ENCODE assay signal across 19 cellular contexts in genomic region chr7:1223196-1224092, GRCh38. TPM values are rescaled to one million over a fixed set of nuclear protein-coding genes. Genes with fewer than 3 reads are reported as not detected.
DNase-seq lines count a peak whose midpoint lies in the region; ATAC-seq and TF ChIP-seq lines count a peak whose summit lies in the region.
"Had no signal": no experiment of that assay in that cellular context is flagged by ENCODE, and none has a peak within 500 bp of the region (broad histone marks: within the 10 kb centered on the region; RNA-seq: fewer than 3 reads in every experiment).

No MANE protein-coding gene starts in this region.

- TF ChIP-seq RAD21 in Ishikawa (IDR thresholded peaks at IDR 0.05; ENCODE audit: low read depth), result peak; percentile 51

- H3K4me3 Mint-ChIP-seq in neural progenitor cell, result no peak overlapping the region
- H3K4me3 Mint-ChIP-seq: central memory CD8-positive, alpha-beta T cell had no signal

- H3K9me3 ChIP-seq in neural progenitor cell (ENCODE audit: low read depth), result no peaks in the 10 kb centered on the region
- H3K9me3 ChIP-seq: testis had no signal

- no peak overlapping the region for H3K27ac Mint-ChIP-seq in neural progenitor cell
- H3K27ac Mint-ChIP-seq: nephron had no signal

- peaks cover 100% of the 10 kb centered on the region for H3K27me3 ChIP-seq in neural progenitor cell
- H3K27me3 ChIP-seq: testis had no signal

- peak overlapping the region; percentile 27 for H2AFZ ChIP-seq in neural progenitor cell (replicated peaks)

- H3K9ac ChIP-seq in neural progenitor cell, result no peak overlapping the region

- no peak for TF ChIP-seq EP300 in Ishikawa (IDR thresholded peaks at IDR 0.05; ENCODE audit: borderline replicate concordance)

- peaks cover 61% of the 10 kb centered on the region for H3F3A ChIP-seq in neural progenitor cell (ENCODE audit: low read depth)

- peak overlapping the region; percentile 31 for H3K4me3 ChIP-seq in neural progenitor cell
- H3K4me3 ChIP-seq: skin epidermis, testis had no signal

- peaks cover 53% of the 10 kb centered on the region for H3K27me3 Mint-ChIP-seq in neural progenitor cell (ENCODE audit: insufficient read depth, low read depth)

- H3K27ac ChIP-seq in neural progenitor cell, result no peak overlapping the region
- H3K27ac ChIP-seq: 22Rv1, skin epidermis, testis had no signal

- H3K4me2 ChIP-seq in neural progenitor cell, result peak overlapping the region; percentile 67

- peak; percentile 50 for TF ChIP-seq CTCF in neural progenitor cell (IDR thresholded peaks at IDR 0.05)

- ATAC-seq in HG03139 (IDR thresholded peaks at IDR 0.05; ENCODE audit: unreplicated experiment), result no peak
- ATAC-seq in HG03039 (IDR thresholded peaks at IDR 0.05; ENCODE audit: unreplicated experiment), result no peak

- H3K79me2 ChIP-seq in neural progenitor cell (ENCODE audit: low read depth), result no peaks in the 10 kb centered on the region

- peak; percentile 48 for DNase-seq in DMS53 (lab: John Stamatoyannopoulos, UW)
- DNase-seq in DMS53 treated with DMSO at 0.1 percent for 48 hours (lab: John Stamatoyannopoulos, UW; ENCODE audit: unreplicated experiment), result no peak
- DNase-seq in cerebellum (ENCODE audit: low spot score), result peak; percentile 41
- DNase-seq in neural progenitor cell (ENCODE audit: low spot score), result peak; percentile 61
- DNase-seq in NCI-H1694 (lab: John Stamatoyannopoulos, UW), result no peak
- DNase-seq: activated CD4-positive, alpha-beta T cell treated with anti-CD3 and anti-CD28 coated beads, Interleukin-2, amount 10 ng/mL, durations not matched to agents 24 days and 14 days; activated effector memory CD4-positive, alpha-beta T cell treated with Interleukin-2 at 50 U/mL for 16 hours; DMS153; kidney glomerular epithelial cell; NCI-H1436; NCI-H774; testis had no signal

- H4K20me1 ChIP-seq in neural progenitor cell (ENCODE audit: low read depth), result peaks cover 57% of the 10 kb centered on the region

- H3K9me3 Mint-ChIP-seq in neural progenitor cell, result no peaks in the 10 kb centered on the region
- H3K9me3 Mint-ChIP-seq: activated CD4-positive, alpha-beta T cell treated with anti-CD3 and anti-CD28 coated beads, Interleukin-2, amount 10 ng/mL, durations not matched to agents 24 days and 14 days; central memory CD8-positive, alpha-beta T cell; nephron had no signal

- H3K4me1 ChIP-seq in neural progenitor cell, result peaks cover 29% of the 10 kb centered on the region
- H3K4me1 ChIP-seq: testis had no signal

- peaks cover 40% of the 10 kb centered on the region for H3K4me1 Mint-ChIP-seq in neural progenitor cell
- H3K4me1 Mint-ChIP-seq: central memory CD8-positive, alpha-beta T cell had no signal

- H3K36me3 ChIP-seq in neural progenitor cell, result no peaks in the 10 kb centered on the region

- no peaks in the 10 kb centered on the region for H3K36me3 Mint-ChIP-seq in neural progenitor cell

TF ChIP-seq in Ishikawa, 13 proteins besides CTCF, POLR2A, EP300 and RAD21:
- TF ChIP-seq CREB1 (IDR thresholded peaks at IDR 0.05; ENCODE audit: low read depth) (no peak), YY1 (IDR thresholded peaks at IDR 0.05; ENCODE audit: low read depth) (no peak)
TF ChIP-seq in Ishikawa: peak in this region for 0.

RNA-seq across cellular contexts. Expression of gene UNCX, which starts 9.2 kb away (rescaled TPM):
- total RNA-seq in cerebellum, result 15.5 TPM
- not detected in 2 replicates for total RNA-seq in neural progenitor cell (ENCODE audit: low replicate concordance)
- total RNA-seq: activated CD4-positive, alpha-beta T cell treated with anti-CD3 and anti-CD28 coated beads, Interleukin-2, amount 10 ng/mL, durations not matched to agents 24 days and 14 days had no signal

Comparison
In these comparisons a context has a peak if more than half of its experiments do, and no peak if none do; other contexts are left out.
1. DNase-seq: peak in DMS53 (single experiment), cerebellum (single experiment) and neural progenitor cell (single experiment); none in DMS53 treated with DMSO at 0.1 percent for 48 hours (single experiment) and NCI-H1694 (single experiment).
2. RNA of gene UNCX, which starts 9.2 kb away (total RNA-seq): 15.5 TPM in cerebellum (single experiment); not detected in neural progenitor cell; every median in the first group is over 10 times any median in the second.